8 cellular contexts compared by ENCODE assay signal in the genomic region with DNA sequence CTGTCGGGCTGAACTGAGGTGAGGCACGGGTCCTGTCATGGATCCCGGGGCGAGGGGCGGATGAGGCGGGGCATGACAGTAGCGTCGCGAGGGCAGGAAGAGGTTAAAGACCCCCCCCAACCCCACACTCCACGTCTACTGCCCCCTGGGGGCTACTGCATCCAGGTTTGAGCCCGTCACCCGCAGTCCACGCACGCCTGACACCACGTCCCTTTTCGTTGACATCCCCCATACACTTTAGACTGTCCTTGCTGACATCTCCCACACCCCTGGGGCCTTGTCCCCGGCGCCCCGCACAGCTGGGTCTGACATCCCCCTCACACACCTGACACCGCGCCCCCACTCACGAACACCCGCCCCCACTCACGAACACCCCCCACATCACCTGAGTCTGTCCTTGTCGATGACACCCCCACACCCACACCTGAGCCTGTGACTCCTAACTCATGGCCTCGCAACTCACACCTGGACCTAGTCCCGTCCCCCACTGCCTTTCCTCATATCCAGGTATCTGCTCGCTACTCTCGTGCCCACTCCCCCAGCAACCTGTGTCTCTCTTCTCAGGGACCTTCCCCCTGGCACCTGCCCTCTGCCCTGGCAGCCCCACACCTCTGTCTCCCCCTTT. TPM values are rescaled to one million over a fixed set of nuclear protein-coding genes. Genes with fewer than 3 reads are reported as not detected.
DNase-seq lines count a peak whose midpoint lies in the region; ATAC-seq, FAIRE-seq and TF ChIP-seq lines count a peak whose summit lies in the region.

No MANE protein-coding gene starts in this region.

- no peaks in the 10 kb centered on the region for H3K79me2 ChIP-seq in smooth muscle cell (ENCODE audit: low read depth)

- no peak overlapping the region for H2AFZ ChIP-seq in smooth muscle cell (ENCODE audit: low read depth)

- peaks cover 7% of the 10 kb centered on the region for H3F3A ChIP-seq in smooth muscle cell (ENCODE audit: low read depth)

- peak overlapping the region in 9 of 10 donors; percentile 57 to 92 (median 81) for H3K27ac ChIP-seq in heart right ventricle
- no peak overlapping the region for H3K27ac ChIP-seq in smooth muscle cell (ENCODE audit: low read depth)

- H3K36me3 ChIP-seq in heart right ventricle (peaks cover 0 to 3% (median 0%) of the 10 kb centered on the region in 9 donors), smooth muscle cell (ENCODE audit: low read depth) (no peaks in the 10 kb centered on the region)

- peak overlapping the region; percentile 91 for H3K4me2 ChIP-seq in smooth muscle cell

- no peak overlapping the region for H3K9ac ChIP-seq in smooth muscle cell (ENCODE audit: low read depth)

- H3K27me3 ChIP-seq in heart right ventricle = no peaks in the 10 kb centered on the region
- H3K27me3 ChIP-seq in smooth muscle cell (ENCODE audit: low read depth) = no peaks in the 10 kb centered on the region

- H3K9me3 ChIP-seq in heart right ventricle (no peaks in the 10 kb centered on the region), smooth muscle cell (replicated peaks; ENCODE audit: low read depth) (no peaks in the 10 kb centered on the region)

- TF ChIP-seq CTCF in GM10266 (IDR thresholded peaks at IDR 0.05; ENCODE audit: control insufficient read depth, insufficient read depth, low read depth, missing control alignments) = peak; percentile 22
- peak in 6 of 9 donors; percentile 6 to 39 (median 22) for TF ChIP-seq CTCF in heart right ventricle (IDR thresholded peaks at IDR 0.05)
- peak; percentile 29 for TF ChIP-seq CTCF in smooth muscle cell (IDR thresholded peaks at IDR 0.05; ENCODE audit: borderline replicate concordance, insufficient read depth, poor library complexity, severe bottlenecking)

- intact Hi-C loops in heart right ventricle (cut with DNase I) = no loop called here

- H3K4me1 ChIP-seq in heart right ventricle (peaks cover 0 to 67% (median 50%) of the 10 kb centered on the region in 9 donors), smooth muscle cell (ENCODE audit: low read depth) (peaks cover 6% of the 10 kb centered on the region)

- H3K4me3 ChIP-seq in heart right ventricle (peak overlapping the region; percentile 61 to 87 (median 78)), smooth muscle cell (peak overlapping the region; percentile 54)

- DNase-seq in GM10266 (ENCODE audit: extremely low spot score) = no peak
- DNase-seq in activated T-cell treated with anti-CD3 and anti-CD28 coated beads for 24 hours (ENCODE audit: low read depth) = peak; percentile 4
- DNase-seq in heart right ventricle = peak in 1 of 2 donors; percentile 14
- DNase-seq in smooth muscle cell (lab: John Stamatoyannopoulos, UW; ENCODE audit: unreplicated experiment) = no peak
- DNase-seq in GM12891 (ENCODE audit: insufficient read length, low spot score) = no peak
- no peak for DNase-seq in activated CD4-positive, alpha-beta T cell treated with anti-CD3 and anti-CD28 coated beads for 48 hours
- no peak for DNase-seq in NCI-H748 treated with DMSO at 0.1 percent for 48 hours (lab: John Stamatoyannopoulos, UW)

- 3 to 5% methylated on average over 21 to 29 of the region's 29 CpGs for WGBS in heart right ventricle, 2 donors
- 25% methylated on average over 14 of the region's 29 CpGs for WGBS in smooth muscle cell (ENCODE audit: low lambda C conversion rate)

- no peak for FAIRE-seq in GM12891 (lab: Jason Lieb, UNC)

- ATAC-seq in HG03097 (IDR thresholded peaks at IDR 0.05; ENCODE audit: low FRiP score, unreplicated experiment) (peak; percentile 0), heart right ventricle (peak in 1 of 8 donors; percentile 1)

- H4K20me1 ChIP-seq in smooth muscle cell (ENCODE audit: low read depth) = peaks cover 8% of the 10 kb centered on the region

- TF ChIP-seq POLR2A in GM12891 (IDR thresholded peaks at IDR 0.05; ENCODE audit: low read depth, low read length) = no peak

TF ChIP-seq in GM12891, 5 proteins besides CTCF, POLR2A, EP300 and RAD21:
- TF ChIP-seq TAF1 (IDR thresholded peaks at IDR 0.05; ENCODE audit: low read depth, low read length) (no peak), SPI1 (IDR thresholded peaks at IDR 0.05; ENCODE audit: low read depth, low read length) (no peak), POLR2AphosphoS5 (IDR thresholded peaks at IDR 0.05; ENCODE audit: low read depth, low read length) (no peak), POU2F2 (IDR thresholded peaks at IDR 0.05; ENCODE audit: low read depth, low read length) (no peak), PAX5 (IDR thresholded peaks at IDR 0.05; ENCODE audit: insufficient read depth, low read length, severe bottlenecking) (no peak)

RNA-seq across cellular contexts. Expression of gene SLC25A42, which starts 0.4 kb away (rescaled TPM):
- total RNA-seq in heart right ventricle (10 to 100 TPM; 15.7 to 24.1 (median 19.3) TPM), smooth muscle cell (8.1 and 11.8 TPM in 2 replicates)
- polyA plus RNA-seq in heart right ventricle (10 to 100 TPM; 15.9 to 18.1 TPM), smooth muscle cell (14.4 and 18.9 TPM in 2 replicates)
- polyA plus RNA-seq in GM12891 (2012; ENCODE audit: low read depth, missing spikeins) = 8.0 TPM

RNA-seq across cellular contexts. Expression of gene ARMC6, which starts 30.8 kb away (rescaled TPM):
- 10 to 100 TPM; 13.4 to 22.3 (median 15.2) TPM for total RNA-seq in heart right ventricle
- polyA plus RNA-seq in heart right ventricle = 10 to 100 TPM; 21.9 to 27.9 TPM
- 14.6 and 27.1 TPM in 2 replicates for total RNA-seq in smooth muscle cell
- 13.8 and 17.8 TPM in 2 replicates for polyA plus RNA-seq in smooth muscle cell
- 20.0 TPM for polyA plus RNA-seq in GM12891 (2012; ENCODE audit: low read depth, missing spikeins)

RNA-seq across cellular contexts. Expression of gene SUGP2, which starts 30.9 kb away (rescaled TPM):
- total RNA-seq in heart right ventricle = 10 to 100 TPM; 50.4 to 72.3 (median 63.3) TPM
- polyA plus RNA-seq in heart right ventricle = 10 to 100 TPM; 27.2 to 85.2 TPM
- 47.3 and 47.6 TPM in 2 replicates for total RNA-seq in smooth muscle cell
- polyA plus RNA-seq in smooth muscle cell = 42.2 and 51.7 TPM in 2 replicates
- polyA plus RNA-seq in GM12891 (2012; ENCODE audit: low read depth, missing spikeins) = 84.9 TPM
